1 cellular context compared by ENCODE assay signal in the genomic region with DNA sequence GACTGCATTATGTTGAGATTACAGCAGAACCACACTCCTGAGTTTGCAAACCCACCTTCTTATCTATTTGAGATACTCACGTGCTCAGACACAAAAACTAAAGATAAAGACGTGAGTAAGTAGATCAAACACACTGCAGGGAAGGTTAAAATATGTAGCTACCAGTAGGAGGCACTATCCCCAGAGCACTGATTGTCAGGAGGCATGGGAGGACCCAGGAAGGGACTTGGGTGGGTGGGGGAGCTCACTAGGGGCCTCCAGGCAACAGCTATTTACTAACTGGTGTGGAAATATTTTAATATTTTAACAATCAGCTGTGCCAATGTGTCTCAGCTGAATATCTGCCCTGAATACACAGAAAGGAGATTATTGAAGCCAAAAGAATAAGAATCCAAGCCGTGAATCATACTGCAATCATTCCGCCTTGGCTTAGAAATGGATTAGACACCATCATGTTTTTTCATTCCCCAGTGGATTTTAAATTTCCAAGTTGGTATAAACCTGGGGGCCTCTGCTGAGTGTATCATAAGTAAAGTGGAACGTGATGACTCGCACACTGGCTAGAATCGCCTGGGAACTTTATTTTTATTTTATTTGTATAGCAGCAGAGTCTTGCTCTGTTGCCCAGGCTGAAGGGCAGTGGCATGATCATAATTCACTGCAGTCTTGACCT.
TF ChIP-seq lines count a peak whose summit lies in the region.

No MANE protein-coding gene starts in this region.

TF ChIP-seq in IMR-90, 13 proteins besides CTCF, POLR2A, EP300 and RAD21:
- TF ChIP-seq MAZ (IDR thresholded peaks at IDR 0.05; ENCODE audit: borderline replicate concordance, low read depth, low read length), result no peak
- TF ChIP-seq RFX5 (IDR thresholded peaks at IDR 0.05; ENCODE audit: low read depth, low read length), result no peak
- TF ChIP-seq, protein P1, sequence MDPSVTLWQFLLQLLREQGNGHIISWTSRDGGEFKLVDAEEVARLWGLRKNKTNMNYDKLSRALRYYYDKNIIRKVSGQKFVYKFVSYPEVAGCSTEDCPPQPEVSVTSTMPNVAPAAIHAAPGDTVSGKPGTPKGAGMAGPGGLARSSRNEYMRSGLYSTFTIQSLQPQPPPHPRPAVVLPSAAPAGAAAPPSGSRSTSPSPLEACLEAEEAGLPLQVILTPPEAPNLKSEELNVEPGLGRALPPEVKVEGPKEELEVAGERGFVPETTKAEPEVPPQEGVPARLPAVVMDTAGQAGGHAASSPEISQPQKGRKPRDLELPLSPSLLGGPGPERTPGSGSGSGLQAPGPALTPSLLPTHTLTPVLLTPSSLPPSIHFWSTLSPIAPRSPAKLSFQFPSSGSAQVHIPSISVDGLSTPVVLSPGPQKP (IDR thresholded peaks at IDR 0.05; ENCODE audit: borderline replicate concordance, low read depth, low read length), result no peak
- no peak for TF ChIP-seq CEBPB (IDR thresholded peaks at IDR 0.05; ENCODE audit: low read depth, low read length)
- TF ChIP-seq, protein P2, sequence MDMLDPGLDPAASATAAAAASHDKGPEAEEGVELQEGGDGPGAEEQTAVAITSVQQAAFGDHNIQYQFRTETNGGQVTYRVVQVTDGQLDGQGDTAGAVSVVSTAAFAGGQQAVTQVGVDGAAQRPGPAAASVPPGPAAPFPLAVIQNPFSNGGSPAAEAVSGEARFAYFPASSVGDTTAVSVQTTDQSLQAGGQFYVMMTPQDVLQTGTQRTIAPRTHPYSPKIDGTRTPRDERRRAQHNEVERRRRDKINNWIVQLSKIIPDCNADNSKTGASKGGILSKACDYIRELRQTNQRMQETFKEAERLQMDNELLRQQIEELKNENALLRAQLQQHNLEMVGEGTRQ (IDR thresholded peaks at IDR 0.05; ENCODE audit: low read depth, low read length), result no peak
- TF ChIP-seq SMC3 (IDR thresholded peaks at IDR 0.05; ENCODE audit: low read depth, low read length), result no peak
- TF ChIP-seq MXI1 (IDR thresholded peaks at IDR 0.05; ENCODE audit: borderline replicate concordance, low read depth, low read length), result no peak
- TF ChIP-seq FOS (IDR thresholded peaks at IDR 0.05; ENCODE audit: low read depth, low read length), result no peak
- TF ChIP-seq RCOR1 (IDR thresholded peaks at IDR 0.05; ENCODE audit: insufficient replicate concordance, low read length), result no peak
- TF ChIP-seq BHLHE40 (IDR thresholded peaks at IDR 0.05; ENCODE audit: low read depth, low read length), result no peak
- TF ChIP-seq CHD1 (IDR thresholded peaks at IDR 0.05; ENCODE audit: low read depth, low read length), result no peak
- TF ChIP-seq NFE2L2 (IDR thresholded peaks at IDR 0.05; ENCODE audit: low read depth, low read length), result no peak
- no peak for TF ChIP-seq MAFK (IDR thresholded peaks at IDR 0.05; ENCODE audit: low read depth, low read length)
